27 cellular contexts compared by ENCODE assay signal in the genomic region with DNA sequence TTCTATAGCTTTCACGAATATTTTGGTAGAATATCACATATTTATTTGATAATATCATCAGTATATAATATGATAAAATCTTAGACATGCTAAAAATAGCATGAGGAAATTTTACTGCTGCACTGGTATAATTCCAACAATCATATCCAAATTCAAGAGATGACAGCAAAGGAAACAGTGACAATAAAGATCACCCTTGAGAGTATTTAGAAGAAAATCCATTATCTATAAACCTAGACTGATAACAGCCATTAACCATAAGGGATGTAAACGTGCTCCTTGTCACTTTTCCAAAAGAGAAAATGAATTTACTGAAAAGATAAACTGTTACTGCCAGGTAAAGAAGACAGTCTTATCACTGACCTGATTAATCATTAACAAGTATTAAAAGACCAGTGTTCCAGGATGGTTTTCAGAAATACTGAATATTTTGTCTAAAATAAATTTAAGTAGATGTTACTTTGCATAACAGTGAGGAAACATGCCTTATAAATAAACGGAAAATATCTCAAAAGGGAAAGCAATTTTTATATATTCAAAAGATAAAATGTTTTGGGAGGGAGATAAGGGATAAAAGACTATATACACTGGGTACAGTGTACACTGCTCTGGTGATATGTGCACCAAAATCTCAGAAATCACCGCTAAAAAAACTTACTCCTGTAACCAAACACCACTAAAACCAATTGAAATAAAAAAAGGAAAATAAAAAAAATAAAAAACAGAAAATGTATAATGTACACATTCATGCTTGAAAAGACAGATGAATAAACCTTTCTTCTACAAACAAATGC.
"Had no signal": no experiment of that assay in that cellular context is flagged by ENCODE, and none has a peak within 500 bp of the region (broad histone marks: within the 10 kb centered on the region; RNA-seq: fewer than 3 reads in every experiment).

No MANE protein-coding gene starts in this region.

- H3K36me3 ChIP-seq: brain microvascular endothelial cell, cardiac muscle cell, Peyer's patch, SJSA1 had no signal

- H3K9me3 ChIP-seq: Peyer's patch, SJSA1 had no signal

- H3K27me3 ChIP-seq: brain microvascular endothelial cell, cardiac muscle cell, Peyer's patch, SJSA1 had no signal

- ATAC-seq: activated T-cell treated with anti-CD3 and anti-CD28 coated beads, Interleukin-2, amount 50 U/mL, for 4 hours; T-cell had no signal

- DNase-seq: activated CD4-positive, alpha-beta memory T cell treated with anti-CD3 and anti-CD28 coated beads for 36 hours; activated CD4-positive, alpha-beta T cell treated with anti-CD3 and anti-CD28 coated beads, Interleukin-2, amount 10 ng/mL, durations not matched to agents 7 days and 5 days; activated CD4-positive, CD25-positive, alpha-beta regulatory T cell; activated CD8-positive, alpha-beta memory T cell treated with anti-CD3 and anti-CD28 coated beads for 24 hours; activated gamma-delta T cell; activated naive CD4-positive, alpha-beta T cell treated with anti-CD3 and anti-CD28 coated beads, Interleukin-2, amount 10 ng/mL, durations not matched to agents 7 days and 5 days; activated naive CD8-positive, alpha-beta T cell treated with anti-CD3 and anti-CD28 coated beads for 36 hours; activated T-cell treated with anti-CD3 and anti-CD28 coated beads, Interleukin-2, amount 50 U/mL, for 4 hours; brain microvascular endothelial cell; cerebellar nuclear complex; Kasumi-1; KBM-7; NCI-H1048; NCI-H146; NCI-H187 treated with DMSO at 0.1 percent for 48 hours; NCI-H2171; NCI-H2227 treated with DMSO at 0.1 percent for 48 hours; NCI-H446 treated with DMSO at 0.1 percent for 48 hours; NCI-H524 treated with DMSO at 0.1 percent for 48 hours; NCI-H774; Peyer's patch; SHP77; T-cell; T-helper 2 cell; T1000 had no signal

- H3K27ac ChIP-seq: brain microvascular endothelial cell, cardiac muscle cell, Peyer's patch, SJSA1 had no signal

- H3K4me1 ChIP-seq: Peyer's patch, SJSA1 had no signal

- H3K4me3 ChIP-seq: cardiac muscle cell, Peyer's patch, SJSA1 had no signal
